Comparison of ENCODE assay signal across 25 cellular contexts in the genomic region with DNA sequence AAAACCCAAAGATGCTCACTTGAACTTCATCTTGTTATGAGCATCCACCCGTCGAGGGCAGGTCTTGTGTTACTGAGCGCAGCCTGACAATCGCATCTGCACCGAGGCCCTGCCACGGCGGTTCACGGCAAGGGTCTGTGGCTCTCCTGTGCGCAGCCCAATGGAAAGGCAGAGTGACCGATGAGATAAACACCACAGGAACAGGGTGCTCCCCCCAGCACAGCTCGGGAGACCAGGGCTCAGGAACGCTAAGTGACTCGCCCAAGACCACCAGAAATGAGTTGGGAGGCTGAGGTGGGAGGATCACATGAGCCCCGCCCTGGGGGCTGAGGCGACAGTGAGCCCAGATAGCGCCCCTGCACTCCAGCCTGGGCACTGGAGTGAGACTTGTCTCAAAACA.
A peak's percentile ranks its signal among the peaks of the same experiment; 100 is the strongest.
DNase-seq lines count a peak whose midpoint lies in the region; ATAC-seq and TF ChIP-seq lines count a peak whose summit lies in the region.
"Had no signal": no experiment of that assay in that cellular context is flagged by ENCODE, and none has a peak within 500 bp of the region (broad histone marks: within the 10 kb centered on the region; RNA-seq: fewer than 3 reads in every experiment).

No MANE protein-coding gene starts in this region.

- intact Hi-C loops in CD14-positive monocyte (cut with micrococcal nuclease): loop anchor here in 1 of 2 donors (5.0 kb wide), 1 partner anchor 132 kb away; no protein-coding TSS in a partner anchor
- intact Hi-C loops in Caco-2 (cut with micrococcal nuclease; ENCODE audit: unreplicated experiment): no loop called here
- intact Hi-C loops in MCF 10A (cut with micrococcal nuclease): no loop called here

- H3K27ac Mint-ChIP-seq in CD14-positive monocyte (peak overlapping the region in 6 of 7 donors; percentile 0 to 76 (median 20)), Caco-2 (ENCODE audit: unreplicated experiment) (peak overlapping the region; percentile 74), MCF 10A (ENCODE audit: low read depth, unreplicated experiment) (no peak overlapping the region)
- H3K27ac Mint-ChIP-seq in central memory CD8-positive, alpha-beta T cell (ENCODE audit: low read depth): peak overlapping the region; percentile 57
- H3K27ac Mint-ChIP-seq: memory B cell had no signal

- DNase-seq in CD14-positive monocyte (ENCODE audit: low spot score) (no peak), Caco-2 (no peak), MCF 10A (ENCODE audit: unreplicated experiment) (no peak), NCI-H82 treated with DMSO at 0.1 percent for 48 hours (lab: John Stamatoyannopoulos, UW; ENCODE audit: unreplicated experiment) (no peak)
- DNase-seq in central memory CD8-positive, alpha-beta T cell (ENCODE audit: low spot score in 2 of 2): no peak
- DNase-seq: activated CD4-positive, CD25-positive, alpha-beta regulatory T cell treated with anti-CD3 and anti-CD28 coated beads, Interleukin-2, amount 50 U/mL, for 72 hours; colonic mucosa; DMS79 treated with DMSO at 0.1 percent for 48 hours; esophagus squamous epithelium; Kasumi-1; kidney glomerular epithelial cell; naive B cell; NCI-H1092; NCI-H1930; NCI-H69; stimulated activated naive CD4-positive, alpha-beta T cell; SW 1271 had no signal

- H3K36me3 Mint-ChIP-seq in CD14-positive monocyte (peaks cover 33 to 55% of the 10 kb centered on the region in 2 donors), Caco-2 (ENCODE audit: insufficient read depth, unreplicated experiment) (peaks cover 98% of the 10 kb centered on the region), MCF 10A (ENCODE audit: insufficient read depth, unreplicated experiment) (peaks cover 36% of the 10 kb centered on the region)
- H3K36me3 Mint-ChIP-seq in central memory CD8-positive, alpha-beta T cell (ENCODE audit: insufficient read depth): peaks cover 17% of the 10 kb centered on the region
- H3K36me3 Mint-ChIP-seq: naive B cell had no signal

- H3K4me3 ChIP-seq in Caco-2 (ENCODE audit: low read depth, low read length) (no peak overlapping the region), neutrophil (ENCODE audit: low read depth in 1 of 2, low read length in 1 of 2) (no peak overlapping the region)
- H3K4me3 ChIP-seq: adrenal gland, colonic mucosa, esophagus squamous epithelium, gastroesophageal sphincter, GM12878, skin epidermis, thoracic aorta had no signal

- no peaks in the 10 kb centered on the region for H3K9me3 ChIP-seq in Caco-2
- no peaks in the 10 kb centered on the region for H3K9me3 ChIP-seq in neutrophil
- H3K9me3 ChIP-seq: adrenal gland, colonic mucosa, esophagus squamous epithelium, gastroesophageal sphincter, thoracic aorta had no signal

- H3K36me3 ChIP-seq in Caco-2 (ENCODE audit: control insufficient read depth, insufficient read depth, low read length): no peaks in the 10 kb centered on the region
- peaks cover 6% of the 10 kb centered on the region for H3K36me3 ChIP-seq in neutrophil
- H3K36me3 ChIP-seq: adrenal gland, colonic mucosa, gastroesophageal sphincter, thoracic aorta had no signal

- no peak overlapping the region for H3K4me3 Mint-ChIP-seq in CD14-positive monocyte
- H3K4me3 Mint-ChIP-seq in Caco-2 (ENCODE audit: unreplicated experiment): no peak overlapping the region
- H3K4me3 Mint-ChIP-seq in central memory CD8-positive, alpha-beta T cell: no peak overlapping the region
- no peak overlapping the region for H3K4me3 Mint-ChIP-seq in MCF 10A (ENCODE audit: unreplicated experiment)
- H3K4me3 Mint-ChIP-seq: memory B cell had no signal

- peak overlapping the region; percentile 86 for H3K27ac ChIP-seq in neutrophil
- H3K27ac ChIP-seq: colonic mucosa, thoracic aorta had no signal

- CTCF ChIA-PET in Caco-2 (lab: Charles Lee) (interaction anchor here (0.7 kb wide), 1 partner anchor 28 kb away, joined by 3 read pairs; no protein-coding TSS in a partner anchor), MCF 10A (lab: Yijun Ruan, JAX) (interaction anchor here (1.4 kb wide), 1 partner anchor 24 kb away, joined by 3 read pairs; no protein-coding TSS in a partner anchor)

- peaks cover 70% of the 10 kb centered on the region for H3K4me1 Mint-ChIP-seq in CD14-positive monocyte
- H3K4me1 Mint-ChIP-seq in Caco-2 (ENCODE audit: low read depth, unreplicated experiment): peaks cover 39% of the 10 kb centered on the region
- peaks cover 82% of the 10 kb centered on the region for H3K4me1 Mint-ChIP-seq in central memory CD8-positive, alpha-beta T cell
- H3K4me1 Mint-ChIP-seq in MCF 10A (ENCODE audit: insufficient read depth, unreplicated experiment): peaks cover 23% of the 10 kb centered on the region

- POLR2A ChIA-PET in Caco-2 (lab: Charles Lee): no interaction called here
- POLR2A ChIA-PET in MCF 10A (lab: Yijun Ruan, JAX): no interaction called here

- ATAC-seq in central memory CD8-positive, alpha-beta T cell (replicated peaks; ENCODE audit: extremely low read depth, poor library complexity, severe bottlenecking): no peak
- no peak for ATAC-seq in GM21360 (IDR thresholded peaks at IDR 0.05; ENCODE audit: unreplicated experiment)
- ATAC-seq: GM12878 had no signal

- BruUV-seq in Caco-2 (replicated peaks; lab: Mats Ljungman, UMichigan): no TSS peak
- no TSS peak for BruUV-seq in MCF 10A (replicated peaks; lab: Mats Ljungman, UMichigan)

- H3K4me1 ChIP-seq in Caco-2 (peaks cover 40% of the 10 kb centered on the region), neutrophil (ENCODE audit: control insufficient read depth in 1 of 2, insufficient read depth in 1 of 2, low read depth in 1 of 2, low read length in 1 of 2) (peaks cover 86 to 90% of the 10 kb centered on the region in 2 experiments)

- H3K27me3 ChIP-seq in Caco-2 (replicated peaks; ENCODE audit: control insufficient read depth, insufficient read depth, low read length) (no peaks in the 10 kb centered on the region), neutrophil (no peaks in the 10 kb centered on the region)
- H3K27me3 ChIP-seq: adrenal gland, colonic mucosa, esophagus squamous epithelium, gastroesophageal sphincter had no signal

- TF ChIP-seq CTCF in CD14-positive monocyte (IDR thresholded peaks at IDR 0.05): no peak
- TF ChIP-seq CTCF in Caco-2 (IDR thresholded peaks at IDR 0.05; ENCODE audit: insufficient read depth in 1 of 2, low read depth in 1 of 2, low read length in 1 of 2, severe bottlenecking in 1 of 2, unreplicated experiment in 1 of 2): no peak
- TF ChIP-seq CTCF in neutrophil (IDR thresholded peaks at IDR 0.05): no peak
- TF ChIP-seq CTCF in MCF 10A (IDR thresholded peaks at IDR 0.05; ENCODE audit: unreplicated experiment): no peak

- H3K27me3 Mint-ChIP-seq in CD14-positive monocyte (ENCODE audit: low read depth in 3 of 3) (peaks cover 0 to 6% (median 0%) of the 10 kb centered on the region in 3 donors), Caco-2 (ENCODE audit: insufficient read depth, unreplicated experiment) (no peaks in the 10 kb centered on the region), MCF 10A (ENCODE audit: insufficient read depth, unreplicated experiment) (no peaks in the 10 kb centered on the region)
- no peaks in the 10 kb centered on the region for H3K27me3 Mint-ChIP-seq in central memory CD8-positive, alpha-beta T cell
- H3K27me3 Mint-ChIP-seq: memory B cell, naive B cell had no signal

- H3K9me3 Mint-ChIP-seq in CD14-positive monocyte: no peaks in the 10 kb centered on the region
- no peaks in the 10 kb centered on the region for H3K9me3 Mint-ChIP-seq in Caco-2 (ENCODE audit: unreplicated experiment)
- no peaks in the 10 kb centered on the region for H3K9me3 Mint-ChIP-seq in central memory CD8-positive, alpha-beta T cell
- no peaks in the 10 kb centered on the region for H3K9me3 Mint-ChIP-seq in MCF 10A (ENCODE audit: unreplicated experiment)
- H3K9me3 Mint-ChIP-seq: memory B cell, naive B cell had no signal
